In the genomic region with DNA sequence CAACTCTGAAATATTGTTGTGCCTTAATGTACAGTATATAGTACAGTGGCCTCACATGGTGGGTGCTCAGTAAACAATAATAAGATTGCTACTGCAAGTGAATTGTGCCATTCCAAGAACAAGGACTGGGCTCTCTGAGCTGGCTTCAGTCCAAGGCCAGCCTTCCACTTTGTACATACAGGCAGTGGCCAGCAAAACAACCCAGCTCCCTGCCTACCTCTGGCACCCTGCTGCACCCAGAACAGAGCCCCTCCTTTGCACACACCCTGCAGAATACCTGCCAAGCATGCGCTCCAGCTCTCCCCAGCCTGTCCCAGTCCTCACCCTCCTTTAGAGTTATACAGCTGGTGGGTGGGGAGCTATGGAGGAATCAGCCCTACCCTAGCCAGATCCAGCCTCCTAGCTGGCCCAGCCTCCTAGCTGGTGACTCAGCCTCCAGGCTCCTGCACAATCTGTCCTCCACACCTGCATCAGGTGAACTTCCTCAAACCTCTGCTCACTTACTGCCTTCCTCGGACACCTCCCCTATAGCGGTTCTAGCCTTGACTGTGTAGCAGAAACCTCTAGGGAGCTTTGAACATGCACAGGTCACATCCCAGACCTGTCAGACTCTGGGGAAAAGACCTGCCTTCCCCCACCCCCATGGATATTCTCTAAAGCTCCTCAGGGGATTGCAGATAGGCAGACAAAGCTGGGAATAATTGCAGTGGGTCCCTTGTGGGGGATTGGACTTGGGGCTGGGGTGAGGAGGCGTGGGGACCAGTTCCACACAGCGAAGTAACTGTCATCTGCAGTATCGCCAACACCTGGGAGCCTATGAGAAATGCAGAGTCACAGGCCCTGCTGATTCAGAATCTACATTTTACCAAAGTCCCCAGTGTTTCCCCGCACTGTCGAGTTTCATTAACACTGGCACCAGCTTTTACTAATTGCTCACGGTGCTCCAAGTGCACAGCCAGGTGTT, we compare ENCODE assay signal across 1 cellular context.
TF ChIP-seq lines count a peak whose summit lies in the region.

No MANE protein-coding gene starts in this region.

TF ChIP-seq in SK-N-SH treated with all-trans-retinoic acid at 6 μM for 48 hours, 23 proteins besides CTCF, POLR2A, EP300 and RAD21 (continued from another document):
- TF ChIP-seq, protein P1, sequence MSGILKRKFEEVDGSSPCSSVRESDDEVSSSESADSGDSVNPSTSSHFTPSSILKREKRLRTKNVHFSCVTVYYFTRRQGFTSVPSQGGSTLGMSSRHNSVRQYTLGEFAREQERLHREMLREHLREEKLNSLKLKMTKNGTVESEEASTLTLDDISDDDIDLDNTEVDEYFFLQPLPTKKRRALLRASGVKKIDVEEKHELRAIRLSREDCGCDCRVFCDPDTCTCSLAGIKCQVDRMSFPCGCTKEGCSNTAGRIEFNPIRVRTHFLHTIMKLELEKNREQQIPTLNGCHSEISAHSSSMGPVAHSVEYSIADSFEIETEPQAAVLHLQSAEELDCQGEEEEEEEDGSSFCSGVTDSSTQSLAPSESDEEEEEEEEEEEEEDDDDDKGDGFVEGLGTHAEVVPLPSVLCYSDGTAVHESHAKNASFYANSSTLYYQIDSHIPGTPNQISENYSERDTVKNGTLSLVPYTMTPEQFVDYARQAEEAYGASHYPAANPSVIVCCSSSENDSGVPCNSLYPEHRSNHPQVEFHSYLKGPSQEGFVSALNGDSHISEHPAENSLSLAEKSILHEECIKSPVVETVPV (CRISPR knock-in tag; IDR thresholded peaks at IDR 0.05): no peak
